16 cellular contexts compared by ENCODE assay signal in genomic region chrX:150146271-150146888, GRCh38.
DNase-seq lines count a peak whose midpoint lies in the region; TF ChIP-seq lines count a peak whose summit lies in the region.
"Had no signal": no experiment of that assay in that cellular context is flagged by ENCODE, and none has a peak within 500 bp of the region (broad histone marks: within the 10 kb centered on the region; RNA-seq: fewer than 3 reads in every experiment).

No MANE protein-coding gene starts in this region.

- TF ChIP-seq POLR2A in suprapubic skin (IDR thresholded peaks at IDR 0.05): no peak

- TF ChIP-seq EP300 in suprapubic skin (IDR thresholded peaks at IDR 0.05): no peak

- H3K36me3 ChIP-seq in OCI-LY7 (ENCODE audit: insufficient read depth, low read length): no peaks in the 10 kb centered on the region
- H3K36me3 ChIP-seq in suprapubic skin: no peaks in the 10 kb centered on the region
- H3K36me3 ChIP-seq: BE2C, brain microvascular endothelial cell had no signal

- no TSS peak for BruUV-seq in OCI-LY7 (replicated peaks; lab: Mats Ljungman, UMichigan)

- no peak overlapping the region for H3K4me2 ChIP-seq in OCI-LY7 (ENCODE audit: low read length)

- intact Hi-C loops in OCI-LY7 (cut with micrococcal nuclease; ENCODE audit: unreplicated experiment): no loop called here

- no peak overlapping the region for H3K4me3 ChIP-seq in OCI-LY7 (ENCODE audit: low read depth, low read length, poor library complexity, severe bottlenecking)
- no peak overlapping the region for H3K4me3 ChIP-seq in suprapubic skin

- no peaks in the 10 kb centered on the region for H3K4me1 ChIP-seq in OCI-LY7 (ENCODE audit: insufficient read depth, low read length, poor library complexity, severe bottlenecking)
- no peaks in the 10 kb centered on the region for H3K4me1 ChIP-seq in suprapubic skin
- H3K4me1 ChIP-seq: BE2C had no signal

- TF ChIP-seq CTCF in OCI-LY7 (conservative IDR thresholded peaks at IDR 0.05; ENCODE audit: low read length): 0 out of 2 replicates have a peak, but pooled peaks have one; percentile 10
- TF ChIP-seq CTCF in suprapubic skin (IDR thresholded peaks at IDR 0.05): no peak

- WGBS in suprapubic skin: 83% methylated on average over 1 of the region's 1 CpG

- no peaks in the 10 kb centered on the region for H3K79me2 ChIP-seq in OCI-LY7 (ENCODE audit: insufficient read depth, low read depth, low read length)

- no peaks in the 10 kb centered on the region for H4K20me1 ChIP-seq in OCI-LY7 (ENCODE audit: insufficient read depth, low read length)

- H3K9me2 ChIP-seq in OCI-LY7 (ENCODE audit: insufficient read depth, low read length): no peaks in the 10 kb centered on the region

- no peaks in the 10 kb centered on the region for H3K27me3 ChIP-seq in suprapubic skin
- H3K27me3 ChIP-seq: BE2C, brain microvascular endothelial cell had no signal

- DNase-seq in stimulated activated CD4-positive, alpha-beta T cell treated with anti-CD3 and anti-CD28 coated beads, Interleukin-1b, Interleukin-23, amount 100 ng/mL, for 48 hours: peak; percentile 2
- DNase-seq in stimulated activated CD4-positive, alpha-beta T cell treated with anti-CD3 and anti-CD28 coated beads, Interleukin-4, amount 100 ng/mL, for 24 hours: no peak
- DNase-seq in OCI-LY7 (ENCODE audit: low spot score): no peak
- DNase-seq in islet precursor cell: peak; percentile 41
- DNase-seq in NCI-H69 (lab: John Stamatoyannopoulos, UW): no peak
- DNase-seq in suprapubic skin (ENCODE audit: low spot score in 2 of 2): no peak
- DNase-seq in NCI-H187 (lab: John Stamatoyannopoulos, UW): no peak
- DNase-seq: activated naive CD4-positive, alpha-beta T cell treated with Interleukin-2 at 50 U/mL for 16 hours; BE2C; brain microvascular endothelial cell; DMS 273 treated with DMSO at 0.1 percent for 48 hours; Karpas-422; NCI-H2081; NCI-H748 treated with DMSO at 0.1 percent for 48 hours; SHP77; T-helper 9 cell had no signal

- H2AFZ ChIP-seq in OCI-LY7 (ENCODE audit: low read length): no peak overlapping the region

- no peaks in the 10 kb centered on the region for H3K9me3 ChIP-seq in OCI-LY7 (ENCODE audit: low read length)
- no peaks in the 10 kb centered on the region for H3K9me3 ChIP-seq in suprapubic skin
- H3K9me3 ChIP-seq: BE2C had no signal

- H3K27ac ChIP-seq in OCI-LY7 (ENCODE audit: low read depth, low read length, poor library complexity, severe bottlenecking) (no peak overlapping the region), suprapubic skin (no peak overlapping the region)
- H3K27ac ChIP-seq: brain microvascular endothelial cell had no signal

- CTCF ChIA-PET in OCI-LY7 (lab: Charles Lee; ENCODE audit: unreplicated experiment): no interaction called here

- POLR2A ChIA-PET in OCI-LY7 (lab: Charles Lee): no interaction called here

Comparison
In these comparisons a context has a peak if more than half of its experiments do, and no peak if none do; other contexts are left out.
1. DNase-seq: peak in stimulated activated CD4-positive, alpha-beta T cell treated with anti-CD3 and anti-CD28 coated beads, Interleukin-1b, Interleukin-23, amount 100 ng/mL, for 48 hours (single experiment) and islet precursor cell (single experiment); none in stimulated activated CD4-positive, alpha-beta T cell treated with anti-CD3 and anti-CD28 coated beads, Interleukin-4, amount 100 ng/mL, for 24 hours (single experiment), OCI-LY7 (single experiment), NCI-H69 (single experiment), suprapubic skin (0 of 2) and NCI-H187 (0 of 2).